17 cellular contexts compared by ENCODE assay signal in the genomic region with DNA sequence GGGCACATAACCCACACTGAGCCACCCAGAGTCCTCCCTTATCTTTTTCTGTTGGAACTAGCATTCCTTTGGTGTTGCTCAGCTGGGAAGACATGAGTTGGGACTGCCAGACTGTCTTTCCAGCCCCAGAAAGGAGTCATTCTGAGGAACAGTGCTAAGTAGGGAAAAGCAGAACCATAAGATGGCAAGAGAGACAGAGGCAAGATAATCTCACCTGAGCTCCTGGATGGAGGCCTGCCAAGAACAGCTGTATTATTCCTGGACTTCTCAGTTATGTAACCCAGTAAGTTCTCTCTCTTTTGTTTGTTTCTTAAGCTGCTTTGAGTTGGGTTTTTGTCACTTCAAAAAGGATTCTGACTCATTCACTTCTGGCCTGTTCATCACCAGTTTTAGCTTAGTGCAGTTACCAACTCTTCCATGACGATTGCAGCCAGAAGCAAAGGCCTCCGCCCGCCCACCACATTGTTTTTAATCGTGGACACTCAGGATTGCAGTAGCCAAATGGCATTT.
DNase-seq lines count a peak whose midpoint lies in the region; ATAC-seq, FAIRE-seq and TF ChIP-seq lines count a peak whose summit lies in the region.
"Had no signal": no experiment of that assay in that cellular context is flagged by ENCODE, and none has a peak within 500 bp of the region (broad histone marks: within the 10 kb centered on the region; RNA-seq: fewer than 3 reads in every experiment).

No MANE protein-coding gene starts in this region.

- H3K27me3 ChIP-seq in fibroblast of lung (ENCODE audit: control insufficient read depth, insufficient read depth, low read length): no peaks in the 10 kb centered on the region
- H3K27me3 ChIP-seq in osteoblast (ENCODE audit: insufficient read depth, low read length): no peaks in the 10 kb centered on the region
- H3K27me3 ChIP-seq: BLaER1, testis had no signal

- H2AFZ ChIP-seq in fibroblast of lung (ENCODE audit: low read length): no peak overlapping the region
- peak overlapping the region; percentile 45 for H2AFZ ChIP-seq in osteoblast (ENCODE audit: low read length)

- no peaks in the 10 kb centered on the region for H3K4me1 ChIP-seq in fibroblast of lung (ENCODE audit: control insufficient read depth, extremely low read depth, insufficient read depth, low read length)
- H3K4me1 ChIP-seq in osteoblast (ENCODE audit: insufficient read depth, low read length): peaks cover 26% of the 10 kb centered on the region
- H3K4me1 ChIP-seq: BLaER1, testis had no signal

- no peak overlapping the region for H3K9ac ChIP-seq in fibroblast of lung (ENCODE audit: insufficient read depth, low read length)
- H3K9ac ChIP-seq: BLaER1 had no signal

- intact Hi-C loops in Calu3 (cut with micrococcal nuclease; ENCODE audit: unreplicated experiment): no loop called here

- no peaks in the 10 kb centered on the region for H3K9me3 Mint-ChIP-seq in Calu3 (ENCODE audit: low read depth, unreplicated experiment)
- H3K9me3 Mint-ChIP-seq: T-helper 2 cell treated with Interferon-gamma antibody and Interleukin-4, amounts not matched to agents 5 μg/mL and 100 μg/mL, for 36 hours had no signal

- H3K36me3 Mint-ChIP-seq in Calu3 (ENCODE audit: insufficient read depth, unreplicated experiment): no peaks in the 10 kb centered on the region

- CTCF ChIA-PET in Calu3 (lab: Charles Lee): no interaction called here

- H3K79me2 ChIP-seq in fibroblast of lung (ENCODE audit: control insufficient read depth, insufficient read depth, low read length) (no peaks in the 10 kb centered on the region), osteoblast (ENCODE audit: insufficient read depth, low read length) (no peaks in the 10 kb centered on the region)

- H3K36me3 ChIP-seq in fibroblast of lung (ENCODE audit: control insufficient read depth, insufficient read depth, low read length) (no peaks in the 10 kb centered on the region), osteoblast (ENCODE audit: insufficient read depth, low read length) (no peaks in the 10 kb centered on the region)
- H3K36me3 ChIP-seq: BLaER1 had no signal

- H3K9me3 ChIP-seq in fibroblast of lung (ENCODE audit: control insufficient read depth, insufficient read depth, low read depth, low read length) (no peaks in the 10 kb centered on the region), osteoblast (ENCODE audit: low read depth, low read length) (no peaks in the 10 kb centered on the region)
- H3K9me3 ChIP-seq: BLaER1, testis had no signal

- TF ChIP-seq CTCF in fibroblast of lung (conservative IDR thresholded peaks at IDR 0.05 in 1 of 2, IDR thresholded peaks at IDR 0.05 in 1 of 2; ENCODE audit: low read depth in 1 of 2, low read length in 2 of 2) (no peak), osteoblast (IDR thresholded peaks at IDR 0.05; ENCODE audit: extremely low read depth, low read depth, low read length) (no peak), Calu3 (IDR thresholded peaks at IDR 0.05; ENCODE audit: unreplicated experiment) (no peak)

- no peak overlapping the region for H3K4me3 ChIP-seq in fibroblast of lung (replicated peaks in 1 of 4; ENCODE audit: control extremely low read depth in 1 of 4, insufficient read depth in 1 of 4, low read depth in 3 of 4, low read length in 4 of 4)
- H3K4me3 ChIP-seq in osteoblast (ENCODE audit: insufficient read depth, low read length): no peak overlapping the region
- H3K4me3 ChIP-seq: BLaER1, testis had no signal

- peaks cover 20% of the 10 kb centered on the region for H3K27me3 Mint-ChIP-seq in Calu3 (ENCODE audit: unreplicated experiment)

- H3K4me3 Mint-ChIP-seq in Calu3 (ENCODE audit: low read depth, unreplicated experiment): no peak overlapping the region
- H3K4me3 Mint-ChIP-seq: T-helper 2 cell treated with Interferon-gamma antibody and Interleukin-4, amounts not matched to agents 5 μg/mL and 100 μg/mL, for 36 hours had no signal

- no peaks in the 10 kb centered on the region for H3K4me1 Mint-ChIP-seq in Calu3 (ENCODE audit: low read depth, unreplicated experiment)

- H4K20me1 ChIP-seq in fibroblast of lung (ENCODE audit: control insufficient read depth, extremely low read depth, insufficient read depth, low read length) (no peaks in the 10 kb centered on the region), osteoblast (ENCODE audit: insufficient read depth, low read length) (no peaks in the 10 kb centered on the region)
- H4K20me1 ChIP-seq: BLaER1 had no signal

- H3K27ac ChIP-seq in fibroblast of lung (ENCODE audit: insufficient read depth, low read length) (no peak overlapping the region), osteoblast (ENCODE audit: low read depth, low read length) (peak overlapping the region; percentile 33)
- H3K27ac ChIP-seq: BLaER1, testis had no signal

- DNase-seq in EL (peak; percentile 85), RCC 7860 (ENCODE audit: low spot score) (peak; percentile 92), fibroblast of lung (ENCODE audit: low read depth in 2 of 2) (peak; percentile 19 to 82), osteoblast (ENCODE audit: insufficient read length, low spot score, missing footprints) (peak; percentile 57), Calu3 (no peak), nucleus accumbens (lab: John Stamatoyannopoulos, UW) (no peak)
- DNase-seq: activated CD4-positive, alpha-beta T cell treated with anti-CD3 and anti-CD28 coated beads for 4 hours; activated T-cell treated with anti-CD3 and anti-CD28 coated beads for 4 hours; KBM-7; midbrain; NCI-H146; NCI-H510A treated with DMSO at 0.1 percent for 48 hours; testis had no signal

- peak; percentile 90 for FAIRE-seq in RCC 7860 (lab: Jason Lieb, UNC)

- BruUV-seq in Calu3 (replicated peaks; lab: Mats Ljungman, UMichigan): no TSS peak

- no peak overlapping the region for H3K27ac Mint-ChIP-seq in Calu3 (ENCODE audit: unreplicated experiment)
- H3K27ac Mint-ChIP-seq: T-helper 2 cell treated with Interferon-gamma antibody and Interleukin-4, amounts not matched to agents 5 μg/mL and 100 μg/mL, for 36 hours had no signal

- ATAC-seq in GM18498 (IDR thresholded peaks at IDR 0.05; ENCODE audit: unreplicated experiment): no peak
- ATAC-seq in HG03025 (IDR thresholded peaks at IDR 0.05; ENCODE audit: low FRiP score, unreplicated experiment): no peak

- H3K4me2 ChIP-seq in fibroblast of lung (ENCODE audit: extremely low read depth, insufficient read depth, low read length) (no peak overlapping the region), osteoblast (ENCODE audit: insufficient read depth, low read length) (peak overlapping the region; percentile 9)
- H3K4me2 ChIP-seq: BLaER1 had no signal

Comparison
In these comparisons a context has a peak if more than half of its experiments do, and no peak if none do; other contexts are left out.
1. DNase-seq: peak in EL (single experiment), RCC 7860 (single experiment), fibroblast of lung (2 of 2) and osteoblast (single experiment); none in Calu3 (single experiment) and nucleus accumbens (0 of 56).